30 cellular contexts compared by ENCODE assay signal in the genomic region with DNA sequence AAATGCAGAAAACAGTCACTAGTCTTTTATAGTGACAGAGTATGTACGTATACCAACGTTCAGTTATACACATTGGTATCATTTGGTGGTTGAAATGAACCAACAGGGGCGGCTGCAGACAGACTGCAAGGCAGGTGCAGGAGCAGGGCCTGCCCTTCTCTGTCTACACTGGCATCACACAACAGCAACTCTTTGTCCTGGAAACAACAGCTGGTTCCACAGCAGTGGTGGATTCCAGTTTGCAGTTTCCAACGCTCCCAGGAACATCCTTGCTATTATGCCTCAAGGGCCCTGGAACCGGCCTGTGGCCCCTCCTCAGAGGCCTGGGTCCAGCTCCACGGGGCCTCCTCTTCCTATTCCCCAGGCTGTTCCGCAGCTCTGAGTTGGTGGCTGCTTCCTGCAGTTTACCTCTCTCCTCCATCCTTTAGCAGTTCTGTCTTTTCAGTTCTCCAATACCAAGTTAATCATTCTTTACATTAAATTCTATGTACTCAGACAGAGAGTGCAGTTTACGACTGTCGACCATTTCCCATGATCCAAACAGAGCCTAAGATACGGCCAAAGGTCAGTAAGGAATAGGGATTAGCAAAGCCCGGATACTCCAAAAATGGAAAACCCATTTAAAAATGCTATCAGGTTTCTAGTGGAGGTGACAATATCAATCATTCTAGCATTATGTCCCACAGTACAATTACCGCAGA.
"Had no signal": no experiment of that assay in that cellular context is flagged by ENCODE, and none has a peak within 500 bp of the region (broad histone marks: within the 10 kb centered on the region; RNA-seq: fewer than 3 reads in every experiment).

No MANE protein-coding gene starts in this region.

- H3K4me1 Mint-ChIP-seq: activated B cell treated with CpG ODN at 0.5 μM for 24 hours; activated CD4-positive, alpha-beta T cell treated with anti-CD3 and anti-CD28 coated beads, Interleukin-2, amount 10 ng/mL, durations not matched to agents 24 days and 14 days; activated CD8-positive, alpha-beta memory T cell treated with anti-CD3 and anti-CD28 coated beads, Interleukin-2, amount 10 ng/mL, durations not matched to agents 7 days and 5 days; activated naive CD8-positive, alpha-beta T cell treated with anti-CD3 and anti-CD28 coated beads, Interleukin-2, amount 50 U/mL, for 24 hours; T-cell had no signal

- ATAC-seq: activated CD8-positive, alpha-beta memory T cell treated with anti-CD3 and anti-CD28 coated beads, Interleukin-2, amount 10 ng/mL, durations not matched to agents 7 days and 5 days; activated naive CD8-positive, alpha-beta T cell treated with anti-CD3 and anti-CD28 coated beads, Interleukin-2, amount 50 U/mL, for 24 hours; activated T-cell treated with anti-CD3 and anti-CD28 coated beads, Interleukin-2, amount 50 U/mL, for 4 hours; activated T-helper 17 cell treated with anti-CD3 and anti-CD28 coated beads, Interleukin-2, amount 50 U/mL, for 72 hours; body of pancreas; K562; T-cell had no signal

- H3K27me3 ChIP-seq: ascending aorta, body of pancreas had no signal

- H3K27ac Mint-ChIP-seq: activated B cell treated with CpG ODN at 0.5 μM for 24 hours; activated CD4-positive, alpha-beta T cell treated with anti-CD3 and anti-CD28 coated beads, Interleukin-2, amount 10 ng/mL, durations not matched to agents 24 days and 14 days; activated CD8-positive, alpha-beta memory T cell treated with anti-CD3 and anti-CD28 coated beads, Interleukin-2, amount 10 ng/mL, durations not matched to agents 7 days and 5 days; activated naive CD8-positive, alpha-beta T cell treated with anti-CD3 and anti-CD28 coated beads, Interleukin-2, amount 50 U/mL, for 24 hours; activated T-helper 17 cell treated with anti-CD3 and anti-CD28 coated beads, Interleukin-2, amount 50 U/mL, for 72 hours; T-cell had no signal

- H3K9me3 Mint-ChIP-seq: activated B cell treated with CpG ODN at 0.5 μM for 24 hours; activated CD4-positive, alpha-beta T cell treated with anti-CD3 and anti-CD28 coated beads, Interleukin-2, amount 10 ng/mL, durations not matched to agents 24 days and 14 days; activated naive CD8-positive, alpha-beta T cell treated with anti-CD3 and anti-CD28 coated beads, Interleukin-2, amount 50 U/mL, for 24 hours; activated T-cell treated with anti-CD3 and anti-CD28 coated beads, Interleukin-2, amount 50 U/mL, for 4 hours; activated T-helper 17 cell treated with anti-CD3 and anti-CD28 coated beads, Interleukin-2, amount 50 U/mL, for 72 hours; T-cell had no signal

- H3K4me3 Mint-ChIP-seq: activated B cell treated with CpG ODN at 0.5 μM for 24 hours; activated CD4-positive, alpha-beta T cell treated with anti-CD3 and anti-CD28 coated beads, Interleukin-2, amount 10 ng/mL, durations not matched to agents 24 days and 14 days; activated CD8-positive, alpha-beta memory T cell treated with anti-CD3 and anti-CD28 coated beads, Interleukin-2, amount 10 ng/mL, durations not matched to agents 7 days and 5 days; activated naive CD8-positive, alpha-beta T cell treated with anti-CD3 and anti-CD28 coated beads, Interleukin-2, amount 50 U/mL, for 24 hours; activated T-cell treated with anti-CD3 and anti-CD28 coated beads, Interleukin-2, amount 50 U/mL, for 4 hours; activated T-helper 17 cell treated with anti-CD3 and anti-CD28 coated beads, Interleukin-2, amount 50 U/mL, for 72 hours; T-cell had no signal

- H3K9me3 ChIP-seq: ascending aorta, body of pancreas had no signal

- H3K27me3 Mint-ChIP-seq: activated B cell treated with CpG ODN at 0.5 μM for 24 hours; activated CD4-positive, alpha-beta T cell treated with anti-CD3 and anti-CD28 coated beads, Interleukin-2, amount 10 ng/mL, durations not matched to agents 24 days and 14 days; activated CD8-positive, alpha-beta memory T cell treated with anti-CD3 and anti-CD28 coated beads, Interleukin-2, amount 10 ng/mL, durations not matched to agents 7 days and 5 days; activated naive CD8-positive, alpha-beta T cell treated with anti-CD3 and anti-CD28 coated beads, Interleukin-2, amount 50 U/mL, for 24 hours; activated T-helper 17 cell treated with anti-CD3 and anti-CD28 coated beads, Interleukin-2, amount 50 U/mL, for 72 hours; T-cell had no signal

- H3K4me3 ChIP-seq: ascending aorta, body of pancreas, K562, SK-N-MC had no signal

- H3K4me1 ChIP-seq: ascending aorta, body of pancreas had no signal

- DNase-seq: activated B cell treated with CpG ODN at 0.5 μM for 24 hours; activated CD4-positive, alpha-beta T cell treated with anti-CD3 and anti-CD28 coated beads for 1 hour; activated CD4-positive, alpha-beta T cell treated with anti-CD3 and anti-CD28 coated beads, Interleukin-2, amount 10 ng/mL, durations not matched to agents 24 days and 14 days; activated CD4-positive, alpha-beta T cell treated with anti-CD3 and anti-CD28 coated beads, Interleukin-2, amount 50 U/mL, for 48 hours; activated CD8-positive, alpha-beta memory T cell treated with anti-CD3 and anti-CD28 coated beads, Interleukin-2, amount 10 ng/mL, durations not matched to agents 7 days and 5 days; activated gamma-delta T cell; activated naive CD4-positive, alpha-beta T cell treated with anti-CD3 and anti-CD28 coated beads, Interleukin-2, amount 50 U/mL, for 16 hours; activated naive CD8-positive, alpha-beta T cell treated with anti-CD3 and anti-CD28 coated beads, Interleukin-2, amount 50 U/mL, for 24 hours; activated T-cell treated with anti-CD3 and anti-CD28 coated beads, Interleukin-2, amount 50 U/mL, for 4 hours; amniotic stem cell; body of pancreas; central memory CD4-positive, alpha-beta T cell; Karpas-422; NCI-H1105 treated with DMSO at 0.1 percent for 48 hours; NCI-H1436 treated with DMSO at 0.1 percent for 48 hours; NCI-H187 treated with DMSO at 0.1 percent for 48 hours; NCI-H2081 treated with DMSO at 0.1 percent for 48 hours; NCI-H2171; NCI-H2227 treated with DMSO at 0.1 percent for 48 hours; NCI-H446 treated with DMSO at 0.1 percent for 48 hours; NCI-H524 treated with DMSO at 0.1 percent for 48 hours; NCI-H748 treated with DMSO at 0.1 percent for 48 hours; SIG-M5; T-cell; T-helper 2 cell; T1000 had no signal
